Comparison of ENCODE assay signal across 17 cellular contexts in genomic region chr3:150168694-150169093, GRCh38.
DNase-seq lines count a peak whose midpoint lies in the region; ATAC-seq, FAIRE-seq and TF ChIP-seq lines count a peak whose summit lies in the region.
"Had no signal": no experiment of that assay in that cellular context is flagged by ENCODE, and none has a peak within 500 bp of the region (broad histone marks: within the 10 kb centered on the region; RNA-seq: fewer than 3 reads in every experiment).

No MANE protein-coding gene starts in this region.

- DNase-seq in AG10803 (ENCODE audit: low read depth) = peak; percentile 59
- DNase-seq in MG63 = peak; percentile 73
- peak; percentile 77 for DNase-seq in fibroblast of mammary gland (ENCODE audit: low read depth)
- peak; percentile 35 for DNase-seq in pons (ENCODE audit: low spot score)
- DNase-seq in kidney glomerular epithelial cell (lab: John Stamatoyannopoulos, UW) = no peak
- DNase-seq in stimulated activated naive CD4-positive, alpha-beta T cell treated with Interleukin-2 at 50 U/mL for 16 hours (lab: John Stamatoyannopoulos, UW) = no peak
- no peak for DNase-seq in frontal cortex (ENCODE audit: low spot score in 2 of 2)
- DNase-seq: activated CD4-positive, alpha-beta T cell treated with anti-CD3 and anti-CD28 coated beads for 48 hours; activated T-cell treated with anti-CD3 and anti-CD28 coated beads, Interleukin-2, amount 50 U/mL, for 1 hour; NCI-H187 treated with DMSO at 0.1 percent for 48 hours; NCI-H526 had no signal

- FAIRE-seq in frontal cortex (lab: Jason Lieb, UNC) = no peak
- FAIRE-seq: colon had no signal

- H3K27me3 ChIP-seq in MG63 = no peaks in the 10 kb centered on the region
- H3K27me3 ChIP-seq: vagina had no signal

- no peak overlapping the region for H3K4me3 ChIP-seq in AG10803 (ENCODE audit: low read length)
- H3K4me3 ChIP-seq in MG63 = no peak overlapping the region
- H3K4me3 ChIP-seq in fibroblast of mammary gland (ENCODE audit: control insufficient read depth, low read depth, low read length) = no peak overlapping the region
- H3K4me3 ChIP-seq: HAP-1, vagina had no signal

- ATAC-seq in HG03025 (IDR thresholded peaks at IDR 0.05; ENCODE audit: low FRiP score, unreplicated experiment) = no peak
- ATAC-seq: Panc1; stimulated activated memory B cell treated with anti-CD40 and anti-IgM and Interleukin-4, amounts not matched to agents 10 μg/mL and 1 μg/mL and 100 μg/mL, for 72 hours had no signal

- TF ChIP-seq CTCF in AG10803 (conservative IDR thresholded peaks at IDR 0.05; ENCODE audit: low read length) (no peak), fibroblast of mammary gland (conservative IDR thresholded peaks at IDR 0.05; ENCODE audit: control insufficient read depth, insufficient read depth, low read depth, low read length) (no peak)

- H3K9me3 ChIP-seq in MG63 = no peaks in the 10 kb centered on the region
- H3K9me3 ChIP-seq: HAP-1, vagina had no signal

- H3K36me3 ChIP-seq in MG63 = no peaks in the 10 kb centered on the region
- H3K36me3 ChIP-seq: HAP-1, vagina had no signal

Comparison
In these comparisons a context has a peak if more than half of its experiments do, and no peak if none do; other contexts are left out.
1. DNase-seq: peak in AG10803 (single experiment), MG63 (single experiment), fibroblast of mammary gland (single experiment) and pons (single experiment); none in kidney glomerular epithelial cell (single experiment), stimulated activated naive CD4-positive, alpha-beta T cell treated with Interleukin-2 at 50 U/mL for 16 hours (single experiment) and frontal cortex (0 of 2).